Comparison of ENCODE assay signal across 31 cellular contexts in genomic region chr7:54643064-54643463, GRCh38.
"Had no signal": no experiment of that assay in that cellular context is flagged by ENCODE, and none has a peak within 500 bp of the region (broad histone marks: within the 10 kb centered on the region; RNA-seq: fewer than 3 reads in every experiment).

No MANE protein-coding gene starts in this region.

- H3K4me1 ChIP-seq: SJCRH30 had no signal

- H3K9me3 ChIP-seq: SJCRH30 had no signal

- ATAC-seq: Panc1, Right ventricle myocardium inferior, SK-N-SH treated with all-trans-retinoic acid at 6 μM for 48 hours had no signal

- H3K27ac ChIP-seq: KMS-11, PC-9, RWPE1, SJCRH30, SK-N-MC had no signal

- H3K9ac ChIP-seq: KMS-11 had no signal

- DNase-seq: Karpas-422, MM.1S, MV-4-11, NCI-H1092, NCI-H1105, NCI-H1417 treated with DMSO at 0.1 percent for 48 hours, NCI-H1436 treated with DMSO at 0.1 percent for 48 hours, NCI-H1694 treated with DMSO at 0.1 percent for 48 hours, NCI-H187 treated with DMSO at 0.1 percent for 48 hours, NCI-H2029, NCI-H2081 treated with DMSO at 0.1 percent for 48 hours, NCI-H2107, NCI-H2171, NCI-H226, NCI-H446 treated with DMSO at 0.1 percent for 48 hours, NCI-H510A, NCI-H524, NCI-H526, NCI-H69, NCI-H748 treated with DMSO at 0.1 percent for 48 hours, NCI-H82, PC-9, SHP77, SIG-M5, SJCRH30 had no signal

- H3K4me2 ChIP-seq: KMS-11, PC-9 had no signal

- H3K36me3 ChIP-seq: SJCRH30 had no signal

- H2AFZ ChIP-seq: PC-9 had no signal

- H3K4me3 ChIP-seq: PC-9, SJCRH30, SK-N-MC had no signal
